In genomic region chr2:26068602-26069298, GRCh38 we compare ENCODE assay signal across 1 cellular context.
TF ChIP-seq lines count a peak whose summit lies in the region.

No MANE protein-coding gene starts in this region.

TF ChIP-seq in GM12878, 131 proteins besides CTCF, POLR2A, EP300 and RAD21 (continued from another document):
- no peak for TF ChIP-seq SIN3A (IDR thresholded peaks at IDR 0.05; ENCODE audit: low read depth, low read length)
- no peak for TF ChIP-seq RFX5 (IDR thresholded peaks at IDR 0.05; ENCODE audit: low read depth, low read length)
- no peak for TF ChIP-seq RBBP5 (conservative IDR thresholded peaks at IDR 0.05)
- TF ChIP-seq EGR1 (IDR thresholded peaks at IDR 0.05; ENCODE audit: borderline replicate concordance in 1 of 2, low read depth in 2 of 2, low read length in 2 of 2), result no peak
- TF ChIP-seq CHD1 (IDR thresholded peaks at IDR 0.05; ENCODE audit: low read depth, low read length), result no peak
- TF ChIP-seq TARDBP (IDR thresholded peaks at IDR 0.05; ENCODE audit: borderline replicate concordance), result no peak
- TF ChIP-seq ZNF687 (IDR thresholded peaks at IDR 0.05), result no peak
- no peak for TF ChIP-seq CBX5 (IDR thresholded peaks at IDR 0.05; ENCODE audit: low read depth)
